ENCODE assay signal across 7 cellular contexts in genomic region chr7:131105803-131106680, GRCh38.
DNase-seq lines count a peak whose midpoint lies in the region; ATAC-seq and TF ChIP-seq lines count a peak whose summit lies in the region.

No MANE protein-coding gene starts in this region.

- H3K4me3 ChIP-seq in kidney epithelial cell (ENCODE audit: low read depth, low read length): peak overlapping the region; percentile 72

- H3K36me3 ChIP-seq in kidney epithelial cell (ENCODE audit: control insufficient read depth, insufficient read depth, low read length): no peaks in the 10 kb centered on the region

- peak; percentile 30 for ATAC-seq in HG02571 (IDR thresholded peaks at IDR 0.05; ENCODE audit: unreplicated experiment)

- in situ Hi-C loops in GM13977 (cut with MboI; ENCODE audit: low pct_unique_long_range_greater_than_20kb, low sequenced_read_pairs, unreplicated experiment): no loop called here

- DNase-seq in GM13977 (ENCODE audit: low spot score): peak; percentile 89
- peak; percentile 54 for DNase-seq in NCI-H1105 treated with DMSO at 0.1 percent for 48 hours (lab: John Stamatoyannopoulos, UW)
- peak; percentile 71 to 85 (median 76) for DNase-seq in activated CD4-positive, CD25-positive, alpha-beta regulatory T cell (lab: John Stamatoyannopoulos, UW)
- DNase-seq in central memory CD4-positive, alpha-beta T cell: peak; percentile 93
- DNase-seq in kidney epithelial cell (ENCODE audit: low read depth): no peak
- DNase-seq in stimulated activated CD4-positive, alpha-beta T cell treated with anti-CD3 and anti-CD28 coated beads, Interleukin-15, amount 100 ng/mL, for 48 hours (ENCODE audit: low read depth in 2 of 2): peak; percentile 57 to 75

- H3K27me3 ChIP-seq in kidney epithelial cell (ENCODE audit: control insufficient read depth, insufficient read depth, low read length): no peaks in the 10 kb centered on the region

- no peak for TF ChIP-seq CTCF in GM13977 (IDR thresholded peaks at IDR 0.05; ENCODE audit: extremely low read depth, insufficient read depth, missing control alignments)
- TF ChIP-seq CTCF in kidney epithelial cell (IDR thresholded peaks at IDR 0.05; ENCODE audit: insufficient read depth, low read length, poor library complexity, severe bottlenecking): no peak
